9 cellular contexts compared by ENCODE assay signal in the genomic region with DNA sequence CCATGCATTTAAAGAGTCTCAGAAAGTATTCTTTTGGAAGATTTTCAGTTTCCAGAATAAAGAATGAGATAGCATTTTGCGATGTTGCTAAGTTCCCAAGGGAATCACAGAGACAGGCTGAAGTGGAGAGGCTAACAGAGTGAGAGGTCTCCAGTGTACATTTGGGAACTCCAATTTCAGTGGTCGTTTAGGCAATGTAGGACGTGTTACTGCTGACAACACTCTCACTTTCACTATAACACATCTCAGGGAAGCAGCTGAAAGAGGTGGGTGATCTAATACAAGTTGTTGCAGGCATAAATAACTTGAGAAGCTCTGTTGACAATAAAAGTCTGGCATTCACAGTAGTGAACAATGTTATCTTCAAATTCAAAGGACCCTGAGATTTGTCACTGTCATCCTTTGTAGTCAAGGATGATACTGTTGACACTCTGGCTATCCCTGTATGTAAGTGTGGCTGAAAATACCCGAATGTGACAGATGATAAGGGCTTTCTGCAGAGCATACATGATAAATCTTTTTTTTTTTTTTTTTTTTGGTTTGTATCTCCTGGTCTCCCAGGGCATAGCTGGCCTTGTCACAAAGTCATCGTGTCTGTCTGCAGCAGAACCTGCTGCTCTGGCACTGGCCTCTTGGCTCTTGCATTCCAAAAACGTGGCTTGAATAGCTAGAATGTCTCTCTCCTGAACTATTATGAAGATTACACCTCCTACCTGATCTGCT. TPM values are rescaled to one million over a fixed set of nuclear protein-coding genes. Genes with fewer than 3 reads are reported as not detected.
DNase-seq lines count a peak whose midpoint lies in the region; ATAC-seq, FAIRE-seq and TF ChIP-seq lines count a peak whose summit lies in the region.
"Had no signal": no experiment of that assay in that cellular context is flagged by ENCODE, and none has a peak within 500 bp of the region (broad histone marks: within the 10 kb centered on the region; RNA-seq: fewer than 3 reads in every experiment).

No MANE protein-coding gene starts in this region.

- DNase-seq in DMS153 treated with DMSO at 0.1 percent for 48 hours (lab: John Stamatoyannopoulos, UW; ENCODE audit: unreplicated experiment) (peak; percentile 43), NCI-H1694 treated with DMSO at 0.1 percent for 48 hours (lab: John Stamatoyannopoulos, UW) (peak; percentile 90), fibroblast of villous mesenchyme (ENCODE audit: low read depth) (peak; percentile 8), UCSD-AML1 (lab: John Stamatoyannopoulos, UW; ENCODE audit: unreplicated experiment) (no peak), RCC 7860 (ENCODE audit: low spot score) (no peak)
- no peak for DNase-seq in stimulated activated CD4-positive, alpha-beta T cell treated with anti-CD3 and anti-CD28 coated beads, Interleukin-4, amount 100 ng/mL, for 24 hours
- no peak for DNase-seq in NK-92 treated with Interleukin-12 subunit alpha and Interleukin-12 subunit beta, amount 100 ng/mL, for 24 hours (lab: John Stamatoyannopoulos, UW)

- no peak for TF ChIP-seq CTCF in fibroblast of villous mesenchyme (IDR thresholded peaks at IDR 0.05; ENCODE audit: insufficient read depth, low read depth, low read length)

- no peak for FAIRE-seq in RCC 7860 (lab: Jason Lieb, UNC)

- ATAC-seq in GM21529 (IDR thresholded peaks at IDR 0.05; ENCODE audit: unreplicated experiment): peak; percentile 70

- no peak overlapping the region for H3K4me3 ChIP-seq in fibroblast of villous mesenchyme (ENCODE audit: low read depth, low read length)
- H3K4me3 ChIP-seq: BLaER1 treated with 17β-estradiol and CSF1 and Interleukin-3, amounts not matched to agents 10 nM and 100 nM had no signal

RNA-seq across cellular contexts. Expression of gene SCRG1, which starts 50.2 kb away (rescaled TPM):
- under 0.01 and 0.32 TPM in 2 replicates for total RNA-seq in fibroblast of villous mesenchyme

Comparison
In these comparisons a context has a peak if more than half of its experiments do, and no peak if none do; other contexts are left out.
1. DNase-seq: peak in DMS153 treated with DMSO at 0.1 percent for 48 hours (single experiment), NCI-H1694 treated with DMSO at 0.1 percent for 48 hours (single experiment) and fibroblast of villous mesenchyme (single experiment); none in UCSD-AML1 (single experiment), stimulated activated CD4-positive, alpha-beta T cell treated with anti-CD3 and anti-CD28 coated beads, Interleukin-4, amount 100 ng/mL, for 24 hours (single experiment), RCC 7860 (single experiment) and NK-92 treated with Interleukin-12 subunit alpha and Interleukin-12 subunit beta, amount 100 ng/mL, for 24 hours (single experiment).